16 cellular contexts compared by ENCODE assay signal in genomic region chr14:94369766-94370523, GRCh38. TPM values are rescaled to one million over a fixed set of nuclear protein-coding genes. Genes with fewer than 3 reads are reported as not detected.
"Had no signal": no experiment of that assay in that cellular context is flagged by ENCODE, and none has a peak within 500 bp of the region (broad histone marks: within the 10 kb centered on the region; RNA-seq: fewer than 3 reads in every experiment).

No MANE protein-coding gene starts in this region.

RNA-seq across cellular contexts. Expression of gene SERPINA2, which starts 3.4 kb away (rescaled TPM):
- total RNA-seq: activated CD4-positive, alpha-beta memory T cell treated with anti-CD3 and anti-CD28 coated beads, Interleukin-2, amount 10 ng/mL, durations not matched to agents 7 days and 5 days; activated CD4-positive, alpha-beta T cell treated with anti-CD3 and anti-CD28 coated beads, Interleukin-2, amount 10 ng/mL, durations not matched to agents 7 days and 5 days; activated T-cell treated with anti-CD3 and anti-CD28 coated beads, Interleukin-2, amount 50 U/mL, for 72 hours; astrocyte; bronchial epithelial cell; cardiac septum; cerebellum; dermis blood vessel endothelial cell; endothelial cell of umbilical vein; esophagus squamous epithelium; fibroblast of lung; fibroblast of villous mesenchyme; gastroesophageal sphincter; T-helper 1 cell treated with Interleukin-12 subunit alpha and Interleukin-12 subunit beta and Interleukin-4 antibody, amounts not matched to agents 30 ng/mL and 1 ng/mL, for 36 hours had no signal
- polyA plus RNA-seq: adipose tissue, endothelial cell of umbilical vein, esophagus, fibroblast of lung had no signal

RNA-seq across cellular contexts. Expression of gene SERPINA1, which starts 18.5 kb away (rescaled TPM):
- total RNA-seq: endothelial cell of umbilical vein, fibroblast of lung, fibroblast of villous mesenchyme had no signal
- polyA plus RNA-seq: endothelial cell of umbilical vein had no signal

RNA-seq across cellular contexts. Expression of gene SERPINA6, which starts 46.8 kb away (rescaled TPM):
- total RNA-seq: activated CD4-positive, alpha-beta memory T cell treated with anti-CD3 and anti-CD28 coated beads, Interleukin-2, amount 10 ng/mL, durations not matched to agents 7 days and 5 days; activated CD4-positive, alpha-beta T cell treated with anti-CD3 and anti-CD28 coated beads, Interleukin-2, amount 10 ng/mL, durations not matched to agents 7 days and 5 days; activated T-cell treated with anti-CD3 and anti-CD28 coated beads, Interleukin-2, amount 50 U/mL, for 72 hours; astrocyte; bronchial epithelial cell; cardiac septum; cerebellum; dermis blood vessel endothelial cell; endothelial cell of umbilical vein; esophagus squamous epithelium; fibroblast of lung; fibroblast of villous mesenchyme; gastroesophageal sphincter; T-helper 1 cell treated with Interleukin-12 subunit alpha and Interleukin-12 subunit beta and Interleukin-4 antibody, amounts not matched to agents 30 ng/mL and 1 ng/mL, for 36 hours had no signal
- polyA plus RNA-seq: endothelial cell of umbilical vein, fibroblast of lung had no signal
